Comparison of ENCODE assay signal across 17 cellular contexts in genomic region chr1:185083818-185084217, GRCh38.
"Had no signal": no experiment of that assay in that cellular context is flagged by ENCODE, and none has a peak within 500 bp of the region (broad histone marks: within the 10 kb centered on the region; RNA-seq: fewer than 3 reads in every experiment).

No MANE protein-coding gene starts in this region.

- H3K4me1 Mint-ChIP-seq: mesothelial cell of epicardium had no signal

- H3K4me3 ChIP-seq: coronary artery, dorsolateral prefrontal cortex, esophagus muscularis mucosa, gastroesophageal sphincter, heart left ventricle, left lung, lower lobe of right lung, mucosa of descending colon had no signal

- H3K4me3 Mint-ChIP-seq: mesothelial cell of epicardium had no signal

- DNase-seq: dermis blood vessel endothelial cell; dorsolateral prefrontal cortex; effector CD4-positive, alpha-beta T cell; effector memory CD4-positive, alpha-beta T cell; foreskin keratinocyte; heart left ventricle; hippocampal formation; left cardiac atrium; left lung; left ventricle myocardium superior; lower lobe of right lung; mesenchymal stem cell; mucosa of descending colon had no signal

- H3K4me1 ChIP-seq: foreskin keratinocyte, gastroesophageal sphincter, left lung, lower lobe of right lung had no signal

- ATAC-seq: foreskin keratinocyte, gastroesophageal sphincter, heart left ventricle, left cardiac atrium, left lung, left ventricle myocardium superior, lower lobe of right lung, mucosa of descending colon had no signal

- H3K27me3 ChIP-seq: dorsolateral prefrontal cortex, esophagus muscularis mucosa, foreskin keratinocyte, gastroesophageal sphincter, heart left ventricle, left lung had no signal

- H3K9me3 ChIP-seq: esophagus muscularis mucosa, gastroesophageal sphincter, heart left ventricle, left lung, lower lobe of right lung, mucosa of descending colon had no signal

- H3K27ac ChIP-seq: coronary artery, dorsolateral prefrontal cortex, esophagus muscularis mucosa, foreskin keratinocyte, gastroesophageal sphincter, heart left ventricle, left lung, lower lobe of right lung had no signal

- H3K27ac Mint-ChIP-seq: mesothelial cell of epicardium had no signal
